ENCODE assay signal across 25 cellular contexts in the genomic region with DNA sequence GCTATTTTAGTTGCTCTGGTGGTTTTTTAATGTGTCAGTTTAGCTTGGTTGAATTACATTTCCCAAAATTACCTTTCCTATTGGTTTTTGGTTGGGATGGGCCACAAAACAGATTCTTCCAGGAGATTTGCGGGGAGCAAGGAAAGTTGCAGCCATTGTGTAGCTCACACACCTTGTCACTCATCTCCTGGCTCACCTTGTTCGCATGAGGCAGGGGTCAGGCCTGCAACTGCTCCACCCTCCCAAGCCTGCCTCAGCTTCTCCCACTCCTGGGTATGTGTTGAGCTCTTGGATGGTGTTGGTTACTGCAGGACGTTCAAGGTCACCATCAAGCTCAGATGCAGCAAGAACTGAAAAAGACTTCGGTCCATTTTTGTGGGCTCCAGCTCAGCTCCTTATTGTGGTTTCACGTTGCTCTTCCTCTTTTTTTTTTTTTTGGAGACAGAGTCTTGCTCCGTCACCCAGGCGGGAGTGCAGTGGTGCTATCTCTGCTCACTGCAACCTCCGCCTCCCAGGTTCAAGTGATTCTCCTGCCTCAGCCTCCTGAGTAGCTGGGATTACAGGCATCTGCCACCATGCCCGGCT.
"Had no signal": no experiment of that assay in that cellular context is flagged by ENCODE, and none has a peak within 500 bp of the region (broad histone marks: within the 10 kb centered on the region; RNA-seq: fewer than 3 reads in every experiment).

No MANE protein-coding gene starts in this region.

- H3K27ac ChIP-seq: dorsolateral prefrontal cortex, esophagus muscularis mucosa, left ventricle myocardium inferior, prostate gland, right atrium auricular region, spleen, thoracic aorta, upper lobe of left lung, VCaP had no signal

- H3K9me3 ChIP-seq: esophagus muscularis mucosa, left ventricle myocardium inferior, prostate gland, right atrium auricular region, spleen, thoracic aorta, upper lobe of left lung had no signal

- DNase-seq: activated CD4-positive, alpha-beta T cell treated with anti-CD3 and anti-CD28 coated beads, Interleukin-2, amount 10 ng/mL, durations not matched to agents 24 days and 14 days; activated CD8-positive, alpha-beta memory T cell treated with anti-CD3 and anti-CD28 coated beads, Interleukin-2, amount 10 ng/mL, durations not matched to agents 7 days and 5 days; activated CD8-positive, alpha-beta T cell treated with anti-CD3 and anti-CD28 coated beads for 36 hours; activated T-cell treated with anti-CD3 and anti-CD28 coated beads for 4 hours; aorta; dorsolateral prefrontal cortex; effector memory CD8-positive, alpha-beta T cell; glutamatergic neuron; hippocampal formation; kidney glomerular epithelial cell; left ventricle myocardium inferior; naive thymus-derived CD4-positive, alpha-beta T cell; spleen; stimulated activated CD4-positive, alpha-beta T cell treated with anti-CD3 and anti-CD28 coated beads, Interleukin-4, amount 100 ng/mL, for 1 hour; stimulated activated naive CD4-positive, alpha-beta T cell treated with Interleukin-2 at 50 U/mL for 16 hours; upper lobe of left lung had no signal

- H3K4me1 ChIP-seq: prostate gland had no signal

- ATAC-seq: activated CD4-positive, CD25-positive, alpha-beta regulatory T cell treated with anti-CD3 and anti-CD28 coated beads, Interleukin-2, amount 50 U/mL, for 24 hours; activated CD8-positive, alpha-beta memory T cell treated with anti-CD3 and anti-CD28 coated beads, Interleukin-2, amount 10 ng/mL, durations not matched to agents 7 days and 5 days; activated CD8-positive, alpha-beta T cell treated with anti-CD3 and anti-CD28 coated beads for 36 hours; activated naive CD4-positive, alpha-beta T cell treated with anti-CD3 and anti-CD28 coated beads, Interleukin-2, amount 50 U/mL, for 72 hours; effector memory CD8-positive, alpha-beta T cell; naive thymus-derived CD4-positive, alpha-beta T cell had no signal

- H3K36me3 ChIP-seq: left ventricle myocardium inferior, prostate gland, right atrium auricular region, thoracic aorta, upper lobe of left lung had no signal

- FAIRE-seq: endothelial cell of umbilical vein, frontal cortex had no signal

- H3K4me3 ChIP-seq: dorsolateral prefrontal cortex, esophagus muscularis mucosa, left ventricle myocardium inferior, prostate gland, right atrium auricular region, spleen, thoracic aorta, upper lobe of left lung had no signal

- H3K27me3 ChIP-seq: right atrium auricular region, upper lobe of left lung had no signal
